In the genomic region with DNA sequence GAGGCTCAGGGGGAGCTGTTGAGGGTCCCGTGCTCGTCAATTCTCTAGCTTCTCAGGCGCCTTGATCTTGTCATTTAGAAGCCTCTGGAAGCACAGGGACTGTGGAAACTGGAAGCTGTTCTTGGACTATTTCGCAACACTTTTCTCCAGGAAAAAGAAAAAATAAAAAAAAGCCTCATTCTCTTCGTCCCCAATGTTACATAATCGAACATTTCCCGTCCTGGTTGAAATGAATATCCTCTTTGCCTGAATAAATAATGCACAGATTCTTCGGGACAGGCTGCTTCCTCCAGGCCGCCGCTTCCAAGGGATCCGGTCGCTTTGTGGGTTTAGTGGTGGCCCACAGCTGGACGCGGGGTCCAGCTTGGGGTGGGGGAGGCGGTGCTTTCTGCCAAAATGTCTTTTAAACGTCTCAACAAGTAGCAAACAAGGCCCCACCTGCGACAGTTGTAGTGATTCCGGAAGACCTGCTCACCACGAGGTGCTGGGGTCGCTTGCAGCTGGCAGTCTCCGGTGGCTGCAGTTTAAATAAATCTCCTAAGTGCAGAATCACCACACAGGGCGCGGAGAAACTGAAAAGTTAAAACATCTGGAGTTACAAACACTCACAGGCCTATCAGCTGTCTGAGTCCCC, we compare ENCODE assay signal across 10 cellular contexts.
A peak's percentile ranks its signal among the peaks of the same experiment; 100 is the strongest.
DNase-seq lines count a peak whose midpoint lies in the region; ATAC-seq and TF ChIP-seq lines count a peak whose summit lies in the region.
"Had no signal": no experiment of that assay in that cellular context is flagged by ENCODE, and none has a peak within 500 bp of the region (broad histone marks: within the 10 kb centered on the region; RNA-seq: fewer than 3 reads in every experiment).

No MANE protein-coding gene starts in this region.

- H3K4me3 Mint-ChIP-seq in stimulated activated naive CD8-positive, alpha-beta T cell treated with anti-CD3 and anti-CD28 coated beads, Interleukin-15, amount 100 ng/mL, for 72 hours, result peak overlapping the region in 1 of 2 donors; percentile 70
- no peak overlapping the region for H3K4me3 Mint-ChIP-seq in endothelial cell (ENCODE audit: unreplicated experiment)
- H3K4me3 Mint-ChIP-seq in activated T-cell treated with anti-CD3 and anti-CD28 coated beads, Interleukin-2, amount 50 U/mL, for 4 hours, result no peak overlapping the region
- H3K4me3 Mint-ChIP-seq in CD8-positive, alpha-beta memory T cell, result no peak overlapping the region

- no peaks in the 10 kb centered on the region for H3K9me3 ChIP-seq in CD8-positive, alpha-beta memory T cell (ENCODE audit: low read length)

- TF ChIP-seq CTCF in endothelial cell (IDR thresholded peaks at IDR 0.05; ENCODE audit: unreplicated experiment), result no peak

- no peaks in the 10 kb centered on the region for H3K9me3 Mint-ChIP-seq in stimulated activated naive CD8-positive, alpha-beta T cell treated with anti-CD3 and anti-CD28 coated beads, Interleukin-15, amount 100 ng/mL, for 72 hours
- no peaks in the 10 kb centered on the region for H3K9me3 Mint-ChIP-seq in endothelial cell (ENCODE audit: unreplicated experiment)
- H3K9me3 Mint-ChIP-seq in activated T-cell treated with anti-CD3 and anti-CD28 coated beads, Interleukin-2, amount 50 U/mL, for 4 hours, result no peaks in the 10 kb centered on the region
- H3K9me3 Mint-ChIP-seq in CD8-positive, alpha-beta memory T cell, result no peaks in the 10 kb centered on the region

- H3K27ac Mint-ChIP-seq in stimulated activated naive CD8-positive, alpha-beta T cell treated with anti-CD3 and anti-CD28 coated beads, Interleukin-15, amount 100 ng/mL, for 72 hours, result no peak overlapping the region
- peak overlapping the region; percentile 86 for H3K27ac Mint-ChIP-seq in endothelial cell (ENCODE audit: unreplicated experiment)
- H3K27ac Mint-ChIP-seq in CD8-positive, alpha-beta memory T cell, result no peak overlapping the region

- no peaks in the 10 kb centered on the region for H3K36me3 Mint-ChIP-seq in endothelial cell (ENCODE audit: low read depth, unreplicated experiment)
- no peaks in the 10 kb centered on the region for H3K36me3 Mint-ChIP-seq in activated T-cell treated with anti-CD3 and anti-CD28 coated beads, Interleukin-2, amount 50 U/mL, for 4 hours (ENCODE audit: insufficient read depth)
- peaks cover 0 to 1% (median 0%) of the 10 kb centered on the region in 3 donors for H3K36me3 Mint-ChIP-seq in CD8-positive, alpha-beta memory T cell

- no peak overlapping the region for H3K4me3 ChIP-seq in CD8-positive, alpha-beta memory T cell (ENCODE audit: low read length)

- DNase-seq in stimulated activated naive CD8-positive, alpha-beta T cell treated with anti-CD3 and anti-CD28 coated beads, Interleukin-15, amount 100 ng/mL, for 72 hours, result no peak
- DNase-seq in stimulated activated naive CD8-positive, alpha-beta T cell treated with anti-CD3 and anti-CD28 coated beads, Interleukin-15, Interleukin-2, amounts not matched to agents 100 U/mL and 50 U/mL, for 24 hours, result no peak
- DNase-seq in endothelial cell (ENCODE audit: low spot score) (peak; percentile 17), myocyte (ENCODE audit: low read depth) (peak; percentile 2), OCI-M2 (lab: John Stamatoyannopoulos, UW; ENCODE audit: unreplicated experiment) (no peak)
- no peak for DNase-seq in activated T-cell treated with anti-CD3 and anti-CD28 coated beads, Interleukin-2, amount 50 U/mL, for 4 hours
- no peak for DNase-seq in CD8-positive, alpha-beta memory T cell
- DNase-seq: NCI-H446 had no signal

- peaks cover 17% of the 10 kb centered on the region for H3K27me3 Mint-ChIP-seq in stimulated activated naive CD8-positive, alpha-beta T cell treated with anti-CD3 and anti-CD28 coated beads, Interleukin-15, amount 100 ng/mL, for 72 hours
- no peaks in the 10 kb centered on the region for H3K27me3 Mint-ChIP-seq in endothelial cell (ENCODE audit: unreplicated experiment)
- peaks cover 8% of the 10 kb centered on the region for H3K27me3 Mint-ChIP-seq in activated T-cell treated with anti-CD3 and anti-CD28 coated beads, Interleukin-2, amount 50 U/mL, for 4 hours (ENCODE audit: low read depth)
- peaks cover 3 to 4% of the 10 kb centered on the region in 2 donors for H3K27me3 Mint-ChIP-seq in CD8-positive, alpha-beta memory T cell

- POLR2A ChIA-PET in CD8-positive, alpha-beta memory T cell (lab: Charles Lee), result no interaction called here

- ATAC-seq in stimulated activated naive CD8-positive, alpha-beta T cell treated with anti-CD3 and anti-CD28 coated beads, Interleukin-15, amount 100 ng/mL, for 72 hours, result peak; percentile 51
- no peak for ATAC-seq in stimulated activated naive CD8-positive, alpha-beta T cell treated with anti-CD3 and anti-CD28 coated beads, Interleukin-15, Interleukin-2, amounts not matched to agents 100 U/mL and 50 U/mL, for 24 hours
- no peak for ATAC-seq in HG03196 (IDR thresholded peaks at IDR 0.05; ENCODE audit: unreplicated experiment)
- no peak for ATAC-seq in activated T-cell treated with anti-CD3 and anti-CD28 coated beads, Interleukin-2, amount 50 U/mL, for 4 hours

- no peaks in the 10 kb centered on the region for H3K27me3 ChIP-seq in CD8-positive, alpha-beta memory T cell (ENCODE audit: insufficient read depth, low read length, poor library complexity, severe bottlenecking)

- H3K27ac ChIP-seq in CD8-positive, alpha-beta memory T cell (ENCODE audit: low read depth, low read length), result no peak overlapping the region
- H3K27ac ChIP-seq: C4-2B had no signal

- H3K4me1 Mint-ChIP-seq in stimulated activated naive CD8-positive, alpha-beta T cell treated with anti-CD3 and anti-CD28 coated beads, Interleukin-15, amount 100 ng/mL, for 72 hours, result peaks cover 30% of the 10 kb centered on the region
- peaks cover 19% of the 10 kb centered on the region for H3K4me1 Mint-ChIP-seq in endothelial cell (ENCODE audit: unreplicated experiment)
- peaks cover 3% of the 10 kb centered on the region for H3K4me1 Mint-ChIP-seq in activated T-cell treated with anti-CD3 and anti-CD28 coated beads, Interleukin-2, amount 50 U/mL, for 4 hours (ENCODE audit: low read depth)
- H3K4me1 Mint-ChIP-seq in CD8-positive, alpha-beta memory T cell, result peaks cover 0 to 2% (median 0%) of the 10 kb centered on the region in 3 donors

- CTCF ChIA-PET in CD8-positive, alpha-beta memory T cell (lab: Charles Lee), result no interaction called here

- no peaks in the 10 kb centered on the region for H3K4me1 ChIP-seq in CD8-positive, alpha-beta memory T cell (ENCODE audit: insufficient read depth, low read length)

- no peaks in the 10 kb centered on the region for H3K36me3 ChIP-seq in CD8-positive, alpha-beta memory T cell (ENCODE audit: insufficient read depth, low read length)

Comparison
In these comparisons a context has a peak if more than half of its experiments do, and no peak if none do; other contexts are left out.
1. DNase-seq: peak in endothelial cell (single experiment) and myocyte (single experiment); none in stimulated activated naive CD8-positive, alpha-beta T cell treated with anti-CD3 and anti-CD28 coated beads, Interleukin-15, amount 100 ng/mL, for 72 hours (0 of 2), stimulated activated naive CD8-positive, alpha-beta T cell treated with anti-CD3 and anti-CD28 coated beads, Interleukin-15, Interleukin-2, amounts not matched to agents 100 U/mL and 50 U/mL, for 24 hours (single experiment), activated T-cell treated with anti-CD3 and anti-CD28 coated beads, Interleukin-2, amount 50 U/mL, for 4 hours (single experiment), CD8-positive, alpha-beta memory T cell (0 of 5) and OCI-M2 (single experiment).